ENCODE assay signal across 8 cellular contexts in the genomic region with DNA sequence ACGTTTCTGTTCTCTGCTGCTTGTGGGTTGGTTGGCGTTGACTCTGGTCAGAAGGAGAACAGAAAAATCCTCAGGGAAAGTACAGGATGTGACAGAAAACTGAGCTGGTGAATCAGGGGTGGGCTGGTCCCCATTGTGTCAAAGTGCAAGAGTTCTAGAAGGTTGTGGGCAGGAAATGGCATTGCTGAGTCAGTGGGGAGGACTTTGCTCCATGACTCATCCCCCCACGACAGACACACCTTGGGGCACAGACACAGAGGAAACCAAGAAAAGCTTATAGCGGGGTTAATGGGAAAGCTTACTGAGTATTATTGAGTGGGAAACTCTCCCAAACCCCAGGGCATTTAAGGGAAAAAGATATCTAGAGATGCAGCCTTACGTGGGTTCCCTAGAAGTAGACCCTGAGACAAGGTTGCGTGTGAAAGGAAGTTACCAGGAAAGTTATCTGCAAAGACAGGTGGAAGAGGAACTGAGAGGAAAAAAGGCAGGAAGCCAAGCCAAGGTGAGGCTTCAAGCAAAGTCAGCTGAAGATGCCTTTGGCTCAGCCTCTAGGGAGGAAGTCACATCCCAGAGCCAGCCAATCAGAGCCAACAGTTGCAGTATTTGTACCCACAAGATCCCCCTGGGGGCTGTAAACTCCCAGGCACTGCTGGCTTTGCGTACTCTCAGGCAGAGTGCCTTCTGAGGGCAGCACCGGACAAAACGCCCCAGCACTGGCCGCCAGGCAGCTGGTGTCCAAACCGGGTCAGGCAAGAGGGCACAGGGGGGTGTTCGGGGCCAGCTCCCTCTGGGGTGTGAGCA.
A peak's percentile ranks its signal among the peaks of the same experiment; 100 is the strongest.
DNase-seq lines count a peak whose midpoint lies in the region; ATAC-seq and TF ChIP-seq lines count a peak whose summit lies in the region.

No MANE protein-coding gene starts in this region.

- peak; percentile 74 for ATAC-seq in GM19467 (IDR thresholded peaks at IDR 0.05; ENCODE audit: unreplicated experiment)
- ATAC-seq in left colon, result peak; percentile 97
- peak; percentile 80 for ATAC-seq in thoracic aorta (ENCODE audit: insufficient number of reproducible peaks, low FRiP score, low read depth)

- TF ChIP-seq CTCF in thoracic aorta (IDR thresholded peaks at IDR 0.05), result no peak

- H3K9ac ChIP-seq in HUES48 (ENCODE audit: low read depth, low read length), result no peak overlapping the region

- peak; percentile 82 for DNase-seq in AG20443 (ENCODE audit: low spot score)
- DNase-seq in activated T-cell treated with anti-CD3 and anti-CD28 coated beads, Interleukin-2, amount 50 U/mL, for 48 hours, result peak; percentile 72 to 81
- DNase-seq in left colon, result peak; percentile 38 to 64
- DNase-seq in thoracic aorta (ENCODE audit: low spot score), result no peak
- DNase-seq in SHP77 (lab: John Stamatoyannopoulos, UW), result no peak
- DNase-seq in DMS 273 (lab: John Stamatoyannopoulos, UW; ENCODE audit: unreplicated experiment), result no peak

- H3K36me3 ChIP-seq in HUES48 (ENCODE audit: control insufficient read depth, insufficient read depth, low read length) (no peaks in the 10 kb centered on the region), thoracic aorta (no peaks in the 10 kb centered on the region)

- H3K27me3 ChIP-seq in HUES48 (ENCODE audit: control insufficient read depth, insufficient read depth, low read length) (no peaks in the 10 kb centered on the region), thoracic aorta (replicated peaks; ENCODE audit: insufficient read depth) (no peaks in the 10 kb centered on the region)

- H3K4me1 ChIP-seq in HUES48 (ENCODE audit: control insufficient read depth, insufficient read depth, low read length) (peaks cover 6% of the 10 kb centered on the region), thoracic aorta (ENCODE audit: control insufficient read depth in 1 of 2, low read depth in 2 of 2) (peaks cover 39 to 89% of the 10 kb centered on the region in 2 donors)

- H3K9me3 ChIP-seq in HUES48 (ENCODE audit: control insufficient read depth, insufficient read depth, low read length), result no peaks in the 10 kb centered on the region
- no peaks in the 10 kb centered on the region for H3K9me3 ChIP-seq in thoracic aorta

- peak overlapping the region; percentile 41 for H3K27ac ChIP-seq in HUES48 (ENCODE audit: low read depth, low read length)
- peak overlapping the region; percentile 73 to 85 for H3K27ac ChIP-seq in thoracic aorta

- H3K4me3 ChIP-seq in HUES48 (ENCODE audit: low read depth, low read length) (no peak overlapping the region), thoracic aorta (no peak overlapping the region)

- intact Hi-C loops in left colon (cut with DNase I, micrococcal nuclease), result no loop called here

Comparison
In these comparisons a context has a peak if more than half of its experiments do, and no peak if none do; other contexts are left out.
1. DNase-seq: peak in AG20443 (single experiment), activated T-cell treated with anti-CD3 and anti-CD28 coated beads, Interleukin-2, amount 50 U/mL, for 48 hours (2 of 2) and left colon (2 of 2); none in thoracic aorta (single experiment), SHP77 (0 of 2) and DMS 273 (single experiment).
2. Peak in every context shown above with its lines, with median percentiles within 50 percentile points of each other: ATAC-seq.